Comparison of ENCODE assay signal across 2 cellular contexts in genomic region chr2:85954192-85954900, GRCh38.
TF ChIP-seq lines count a peak whose summit lies in the region.

No MANE protein-coding gene starts in this region.

TF ChIP-seq in A549, 52 proteins besides CTCF, POLR2A, EP300 and RAD21 (continued from another document):
- TF ChIP-seq ZFP36 (IDR thresholded peaks at IDR 0.05; ENCODE audit: borderline replicate concordance, partially characterized antibody) (no peak), ATOH8 (CRISPR knock-in tag; IDR thresholded peaks at IDR 0.05; ENCODE audit: low read depth) (no peak), HES2 (IDR thresholded peaks at IDR 0.05) (no peak), EHF (CRISPR knock-in tag; IDR thresholded peaks at IDR 0.05) (no peak), REST (IDR thresholded peaks at IDR 0.05) (no peak), EHMT2 (IDR thresholded peaks at IDR 0.05; ENCODE audit: low read depth) (no peak), HMGXB4 (CRISPR knock-in tag; IDR thresholded peaks at IDR 0.05; ENCODE audit: borderline replicate concordance) (no peak), CBX2 (IDR thresholded peaks at IDR 0.05; ENCODE audit: borderline replicate concordance, low read depth) (no peak)

TF ChIP-seq in IMR-90, 13 proteins besides CTCF, POLR2A, EP300 and RAD21 (continued from another document):
- no peak for TF ChIP-seq USF2 (IDR thresholded peaks at IDR 0.05; ENCODE audit: low read depth, low read length)
- TF ChIP-seq MAZ (IDR thresholded peaks at IDR 0.05; ENCODE audit: borderline replicate concordance, low read depth, low read length), result no peak
- no peak for TF ChIP-seq RFX5 (IDR thresholded peaks at IDR 0.05; ENCODE audit: low read depth, low read length)
- no peak for TF ChIP-seq RCOR1 (IDR thresholded peaks at IDR 0.05; ENCODE audit: insufficient replicate concordance, low read length)
- no peak for TF ChIP-seq CHD1 (IDR thresholded peaks at IDR 0.05; ENCODE audit: low read depth, low read length)
